Comparison of ENCODE assay signal across 8 cellular contexts in genomic region chr5:140351609-140352334, GRCh38. TPM values are rescaled to one million over a fixed set of nuclear protein-coding genes. Genes with fewer than 3 reads are reported as not detected.
DNase-seq lines count a peak whose midpoint lies in the region; ATAC-seq and TF ChIP-seq lines count a peak whose summit lies in the region.
"Had no signal": no experiment of that assay in that cellular context is flagged by ENCODE, and none has a peak within 500 bp of the region (broad histone marks: within the 10 kb centered on the region; RNA-seq: fewer than 3 reads in every experiment).

No MANE protein-coding gene starts in this region.

- intact Hi-C loops in breast epithelium (cut with DNase I; ENCODE audit: low total_unique reads): loop anchor here (5.0 kb wide), 1 partner anchor 109 kb away; no protein-coding TSS in a partner anchor

- TF ChIP-seq POLR2A in breast epithelium (IDR thresholded peaks at IDR 0.05): no peak

- peak; percentile 63 for DNase-seq in Daoy (ENCODE audit: low read depth)
- peak; percentile 68 for DNase-seq in SKM-1 treated with dmso at 0.1 percent for 144 hours (lab: John Stamatoyannopoulos, UW; ENCODE audit: unreplicated experiment)
- no peak for DNase-seq in breast epithelium (ENCODE audit: low spot score in 2 of 2)
- no peak for DNase-seq in kidney epithelial cell (ENCODE audit: low read depth)
- peak in 5 of 6 experiments; percentile 26 to 88 (median 67) for DNase-seq in stimulated activated naive CD4-positive, alpha-beta T cell (lab: John Stamatoyannopoulos, UW)

- H3K27me3 ChIP-seq in Loucy (ENCODE audit: insufficient read depth, low read length, poor library complexity, severe bottlenecking) (no peaks in the 10 kb centered on the region), breast epithelium (no peaks in the 10 kb centered on the region), kidney epithelial cell (ENCODE audit: control insufficient read depth, insufficient read depth, low read length) (no peaks in the 10 kb centered on the region)

- H3K4me3 ChIP-seq in Loucy (ENCODE audit: low read length, poor library complexity, severe bottlenecking): no peak overlapping the region
- H3K4me3 ChIP-seq in breast epithelium: no peak overlapping the region
- H3K4me3 ChIP-seq in kidney epithelial cell (ENCODE audit: low read depth, low read length): no peak overlapping the region

- peak overlapping the region; percentile 32; the same call in 1 of the 2 replicates for H2AFZ ChIP-seq in Loucy (ENCODE audit: low read length)

- H3F3A ChIP-seq in Loucy (ENCODE audit: low read depth): no peaks in the 10 kb centered on the region

- no peaks in the 10 kb centered on the region for H3K9me2 ChIP-seq in Loucy (replicated peaks; ENCODE audit: low read depth, low read length)

- peak; percentile 34 for ATAC-seq in GM19468 (IDR thresholded peaks at IDR 0.05; ENCODE audit: extremely low read depth, unreplicated experiment)

- no peak overlapping the region for H3K9ac ChIP-seq in Loucy (ENCODE audit: low read depth, low read length, poor library complexity, severe bottlenecking)

- H3K36me3 ChIP-seq in Loucy (ENCODE audit: insufficient read depth, low read length) (no peaks in the 10 kb centered on the region), breast epithelium (no peaks in the 10 kb centered on the region), kidney epithelial cell (ENCODE audit: control insufficient read depth, insufficient read depth, low read length) (no peaks in the 10 kb centered on the region)

- no peak overlapping the region for H3K27ac ChIP-seq in breast epithelium
- H3K27ac ChIP-seq: epithelial cell of prostate had no signal

- H3K79me2 ChIP-seq in Loucy (ENCODE audit: insufficient read depth, low read length): no peaks in the 10 kb centered on the region

- TF ChIP-seq CTCF in Loucy (conservative IDR thresholded peaks at IDR 0.05; ENCODE audit: low read length) (peak; percentile 95), breast epithelium (IDR thresholded peaks at IDR 0.05) (peak; percentile 90 to 93 (median 92)), kidney epithelial cell (IDR thresholded peaks at IDR 0.05; ENCODE audit: insufficient read depth, low read length, poor library complexity, severe bottlenecking) (peak; percentile 82)

- peak overlapping the region; percentile 38 for H3K4me2 ChIP-seq in Loucy (ENCODE audit: low read depth, low read length, poor library complexity, severe bottlenecking)

- H4K20me1 ChIP-seq in Loucy (ENCODE audit: insufficient read depth, low read length, poor library complexity, severe bottlenecking): no peaks in the 10 kb centered on the region

- H3K9me3 ChIP-seq in Loucy (ENCODE audit: insufficient read depth, low read depth, low read length): no peaks in the 10 kb centered on the region
- H3K9me3 ChIP-seq in breast epithelium: no peaks in the 10 kb centered on the region

- H3K4me1 ChIP-seq in Loucy (ENCODE audit: insufficient read depth, low read length, poor library complexity, severe bottlenecking) (peaks cover 5% of the 10 kb centered on the region), breast epithelium (no peaks in the 10 kb centered on the region)

RNA-seq across cellular contexts. Expression of gene HBEGF, which starts 5.4 kb away (rescaled TPM):
- 68.9 and 81.9 TPM in 2 replicates for total RNA-seq in Daoy (2014; rRNA removed; shearing (Covaris generic))
- 10 to 100 TPM in 2 of 3 donors, 1 to 10 TPM in 1; 4.3 to 22.9 (median 13.5) TPM for total RNA-seq in breast epithelium
- 25.1 and 31.6 TPM in 2 replicates for total RNA-seq in kidney epithelial cell

RNA-seq across cellular contexts. Expression of gene SLC4A9, which starts 8.2 kb away (rescaled TPM):
- total RNA-seq in Daoy (2014; rRNA removed; shearing (Covaris generic)): not detected in 2 replicates
- total RNA-seq in breast epithelium (not detected), kidney epithelial cell (0.07 TPM in 1 of 2 replicates, not detected in the other)

RNA-seq across cellular contexts. Expression of gene PFDN1, which starts 48.9 kb away (rescaled TPM):
- total RNA-seq in Daoy (2014; rRNA removed; shearing (Covaris generic)): 144 and 162 TPM in 2 replicates
- 10 to 100 TPM; 72.2 to 93.4 (median 86.3) TPM for total RNA-seq in breast epithelium
- total RNA-seq in kidney epithelial cell: 124 and 166 TPM in 2 replicates

RNA-seq across cellular contexts. Expression of gene ANKHD1, which starts 49.9 kb away (rescaled TPM):
- total RNA-seq in Daoy (2014; rRNA removed; shearing (Covaris generic)): 45.8 and 67.5 TPM in 2 replicates
- total RNA-seq in breast epithelium (100 to 1,000 TPM; 133 to 196 (median 158) TPM), kidney epithelial cell (62.9 and 80.4 TPM in 2 replicates)

Comparison
In these comparisons a context has a peak if more than half of its experiments do, and no peak if none do; other contexts are left out.
1. DNase-seq: peak in Daoy (single experiment), SKM-1 treated with dmso at 0.1 percent for 144 hours (single experiment) and stimulated activated naive CD4-positive, alpha-beta T cell (5 of 6); none in breast epithelium (0 of 2) and kidney epithelial cell (single experiment).
2. Peak in every context shown above with its lines, with median percentiles within 50 percentile points of each other: CTCF ChIP-seq.